In the genomic region with DNA sequence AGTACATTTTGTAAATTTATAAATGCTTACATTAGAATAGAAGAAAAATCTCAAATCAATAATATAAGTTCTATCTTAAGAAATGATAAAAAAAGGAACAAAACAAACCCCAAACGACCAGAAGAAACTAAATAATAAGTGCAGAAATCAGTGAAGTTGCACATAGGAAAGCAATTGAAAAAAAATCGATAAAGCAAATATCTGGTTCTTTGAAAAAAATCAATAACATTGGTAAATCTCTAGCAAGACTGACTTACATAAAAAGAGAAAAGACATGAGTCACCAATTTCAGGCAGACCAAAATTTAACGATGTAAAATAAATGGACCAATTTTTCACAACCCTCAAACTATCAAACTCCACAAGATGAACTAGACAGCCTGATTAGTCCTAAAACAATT, we compare ENCODE assay signal across 8 cellular contexts.
"Had no signal": no experiment of that assay in that cellular context is flagged by ENCODE, and none has a peak within 500 bp of the region (broad histone marks: within the 10 kb centered on the region; RNA-seq: fewer than 3 reads in every experiment).

No MANE protein-coding gene starts in this region.

- ATAC-seq: GM12878 had no signal

- H3K4me3 ChIP-seq: GM12878 had no signal

- FAIRE-seq: G401.6, GM12878, GM12891, GM12892, GM18507, GM19239 had no signal

- DNase-seq: GDM1, GF-D8 had no signal
